In the genomic region with DNA sequence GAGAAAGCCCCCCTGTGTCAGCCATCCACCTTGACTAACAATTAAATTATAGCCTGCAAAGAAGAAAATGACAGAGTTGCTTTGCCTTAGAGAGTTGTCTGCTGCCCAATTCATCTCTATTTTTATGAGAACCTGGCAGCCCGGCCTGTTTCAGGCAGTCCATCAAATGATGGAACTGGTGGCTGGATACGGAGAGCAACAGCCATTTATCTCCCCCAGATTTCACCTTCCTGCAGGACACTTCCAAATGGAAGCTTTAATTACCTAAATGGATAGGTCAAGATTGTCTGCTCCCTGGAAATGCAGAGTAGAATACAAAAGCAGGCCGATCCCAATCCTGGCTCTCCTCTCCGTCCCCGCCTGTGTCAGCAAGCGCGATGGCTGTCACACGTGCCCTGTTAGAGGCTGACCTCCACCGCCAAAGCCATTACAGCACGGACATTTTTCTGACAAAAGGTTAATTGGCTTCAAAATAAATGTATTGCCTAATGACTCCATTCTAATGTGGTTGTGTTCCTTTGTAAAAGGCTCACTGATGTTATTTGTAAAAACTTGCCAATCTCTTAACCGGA, we compare ENCODE assay signal across 25 cellular contexts.
DNase-seq lines count a peak whose midpoint lies in the region; ATAC-seq, FAIRE-seq and TF ChIP-seq lines count a peak whose summit lies in the region.
"Had no signal": no experiment of that assay in that cellular context is flagged by ENCODE, and none has a peak within 500 bp of the region (broad histone marks: within the 10 kb centered on the region; RNA-seq: fewer than 3 reads in every experiment).

No MANE protein-coding gene starts in this region.

- TF ChIP-seq CTCF in left ventricle myocardium inferior (IDR thresholded peaks at IDR 0.05; ENCODE audit: borderline replicate concordance), result no peak
- TF ChIP-seq CTCF in pancreas (IDR thresholded peaks at IDR 0.05), result no peak

- H3K9me3 ChIP-seq in left ventricle myocardium inferior (replicated peaks), result no peaks in the 10 kb centered on the region
- no peaks in the 10 kb centered on the region for H3K9me3 ChIP-seq in pancreas
- H3K9me3 ChIP-seq: BLaER1 treated with 17β-estradiol and CSF1 and Interleukin-3, amounts not matched to agents 10 nM and 100 nM; SJCRH30 had no signal

- H3K27ac ChIP-seq in left ventricle myocardium inferior (replicated peaks) (no peak overlapping the region), pancreas (no peak overlapping the region)
- H3K27ac ChIP-seq: BLaER1 treated with 17β-estradiol and CSF1 and Interleukin-3, amounts not matched to agents 10 nM and 100 nM; HL-60; KMS-11; SJCRH30 had no signal

- FAIRE-seq in GM12892 (lab: Jason Lieb, UNC) (no peak), pancreas (lab: Jason Lieb, UNC) (no peak)
- FAIRE-seq: G401.6, GM19239 had no signal

- DNase-seq in Right ventricle myocardium inferior (ENCODE audit: missing footprints), result peak; percentile 57
- DNase-seq in left ventricle myocardium inferior, result no peak
- DNase-seq in NCI-H2227 (lab: John Stamatoyannopoulos, UW; ENCODE audit: unreplicated experiment), result peak; percentile 88
- peak; percentile 73 for DNase-seq in SK-N-DZ (ENCODE audit: low spot score)
- peak; percentile 60 for DNase-seq in retina
- no peak for DNase-seq in ecto neural progenitor cell (ENCODE audit: low spot score)
- no peak for DNase-seq in GM12892 (ENCODE audit: insufficient read length)
- DNase-seq in pancreas, result no peak
- DNase-seq: CD4-positive, alpha-beta T cell; MM.1S; NCI-H1436; NCI-H1930; NCI-H2107; NCI-H226; NCI-H510A; NCI-H82; NK-92 treated with Interleukin-12 subunit alpha and Interleukin-12 subunit beta, amount 100 ng/mL, for 24 hours; PC-3; T-helper 1 cell had no signal

- ATAC-seq in Right ventricle myocardium inferior, result no peak
- no peak for ATAC-seq in pancreas
- ATAC-seq: PC-3 had no signal

- no peaks in the 10 kb centered on the region for H3K36me3 ChIP-seq in left ventricle myocardium inferior
- no peaks in the 10 kb centered on the region for H3K36me3 ChIP-seq in pancreas
- H3K36me3 ChIP-seq: BLaER1 treated with 17β-estradiol and CSF1 and Interleukin-3, amounts not matched to agents 10 nM and 100 nM; SJCRH30 had no signal

- no peak for TF ChIP-seq POLR2A in GM12892 (IDR thresholded peaks at IDR 0.05; ENCODE audit: low read depth, low read length)

- no peak overlapping the region for H3K4me3 ChIP-seq in left ventricle myocardium inferior
- H3K4me3 ChIP-seq in pancreas, result no peak overlapping the region
- H3K4me3 ChIP-seq: BLaER1 treated with 17β-estradiol and CSF1 and Interleukin-3, amounts not matched to agents 10 nM and 100 nM; SJCRH30 had no signal

- intact Hi-C loops in Right ventricle myocardium inferior (cut with DNase I) (no loop called here), left ventricle myocardium inferior (cut with micrococcal nuclease) (no loop called here), pancreas (cut with DNase I) (no loop called here)

- no peaks in the 10 kb centered on the region for H3K27me3 ChIP-seq in left ventricle myocardium inferior (ENCODE audit: low read depth)
- H3K27me3 ChIP-seq in pancreas, result no peaks in the 10 kb centered on the region
- H3K27me3 ChIP-seq: BLaER1 treated with 17β-estradiol and CSF1 and Interleukin-3, amounts not matched to agents 10 nM and 100 nM; SJCRH30 had no signal

- no peaks in the 10 kb centered on the region for H3K4me1 ChIP-seq in left ventricle myocardium inferior
- H3K4me1 ChIP-seq in pancreas, result no peaks in the 10 kb centered on the region
- H3K4me1 ChIP-seq: BLaER1 treated with 17β-estradiol and CSF1 and Interleukin-3, amounts not matched to agents 10 nM and 100 nM had no signal

- WGBS in pancreas, 2 donors, result 83 to 87% methylated on average over 11 of the region's 11 CpGs

Comparison
In these comparisons a context has a peak if more than half of its experiments do, and no peak if none do; other contexts are left out.
1. DNase-seq: peak in Right ventricle myocardium inferior (single experiment), NCI-H2227 (single experiment), SK-N-DZ (single experiment) and retina (single experiment); none in left ventricle myocardium inferior (single experiment), ecto neural progenitor cell (single experiment), GM12892 (single experiment) and pancreas (0 of 6).